ENCODE assay signal across 23 cellular contexts in genomic region chr6:113149511-113149910, GRCh38.
DNase-seq lines count a peak whose midpoint lies in the region; TF ChIP-seq lines count a peak whose summit lies in the region.
"Had no signal": no experiment of that assay in that cellular context is flagged by ENCODE, and none has a peak within 500 bp of the region (broad histone marks: within the 10 kb centered on the region; RNA-seq: fewer than 3 reads in every experiment).

No MANE protein-coding gene starts in this region.

- H3K27me3 Mint-ChIP-seq in osteocyte (ENCODE audit: unreplicated experiment): no peaks in the 10 kb centered on the region
- H3K27me3 Mint-ChIP-seq: CD4-positive, alpha-beta T cell; IgD-negative memory B cell had no signal

- no peak overlapping the region for H3K4me3 Mint-ChIP-seq in osteocyte (ENCODE audit: unreplicated experiment)
- H3K4me3 Mint-ChIP-seq: CD4-positive, alpha-beta T cell; IgD-negative memory B cell had no signal

- H3K36me3 Mint-ChIP-seq in osteocyte (ENCODE audit: unreplicated experiment): peaks cover 20% of the 10 kb centered on the region
- H3K36me3 Mint-ChIP-seq: IgD-negative memory B cell had no signal

- peaks cover 35% of the 10 kb centered on the region for H3K4me1 Mint-ChIP-seq in osteocyte (ENCODE audit: unreplicated experiment)
- H3K4me1 Mint-ChIP-seq: IgD-negative memory B cell had no signal

- no peak for TF ChIP-seq CTCF in AG10803 (conservative IDR thresholded peaks at IDR 0.05; ENCODE audit: low read length)
- no peak for TF ChIP-seq CTCF in osteocyte (IDR thresholded peaks at IDR 0.05)

- H3K27ac Mint-ChIP-seq in osteocyte (ENCODE audit: unreplicated experiment): peak overlapping the region; percentile 1
- H3K27ac Mint-ChIP-seq: CD4-positive, alpha-beta T cell; IgD-negative memory B cell had no signal

- DNase-seq in AG10803 (ENCODE audit: low read depth) (peak; percentile 32), amniotic epithelial cell (ENCODE audit: low read depth) (peak; percentile 41), fibroblast of peridontal ligament (ENCODE audit: extremely low read depth) (peak; percentile 43), osteocyte (ENCODE audit: extremely low spot score, unreplicated experiment) (no peak), NCI-H526 treated with DMSO at 0.1 percent for 48 hours (lab: John Stamatoyannopoulos, UW) (no peak), NOMO-1 (lab: John Stamatoyannopoulos, UW; ENCODE audit: unreplicated experiment in 2 of 2) (no peak), NCI-H2171 (lab: John Stamatoyannopoulos, UW) (no peak)
- DNase-seq: AML-193; CD4-positive, alpha-beta T cell; GM23248; H7; NCI-H1092; NCI-H1417 treated with DMSO at 0.1 percent for 48 hours; NCI-H1694 treated with DMSO at 0.1 percent for 48 hours; NCI-H2081 treated with DMSO at 0.1 percent for 48 hours; NCI-H2171 treated with DMSO at 0.1 percent for 48 hours; NCI-H524 treated with DMSO at 0.1 percent for 48 hours; NCI-H82; NK-92 treated with Interleukin-12 subunit alpha and Interleukin-12 subunit beta, amount 100 ng/mL, for 24 hours; PC-9 had no signal

- H3K4me3 ChIP-seq in AG10803 (ENCODE audit: low read length): no peak overlapping the region
- H3K4me3 ChIP-seq: BLaER1 treated with 17β-estradiol and CSF1 and Interleukin-3, amounts not matched to agents 10 nM and 100 nM; GM23248; PC-9; SJSA1 had no signal

- H3K9me3 Mint-ChIP-seq in osteocyte (ENCODE audit: unreplicated experiment): peaks cover 26% of the 10 kb centered on the region

Comparison
In these comparisons a context has a peak if more than half of its experiments do, and no peak if none do; other contexts are left out.
1. DNase-seq: peak in AG10803 (single experiment), amniotic epithelial cell (single experiment) and fibroblast of peridontal ligament (single experiment); none in osteocyte (single experiment), NCI-H526 treated with DMSO at 0.1 percent for 48 hours (single experiment), NOMO-1 (0 of 2) and NCI-H2171 (single experiment).